17 cellular contexts compared by ENCODE assay signal in the genomic region with DNA sequence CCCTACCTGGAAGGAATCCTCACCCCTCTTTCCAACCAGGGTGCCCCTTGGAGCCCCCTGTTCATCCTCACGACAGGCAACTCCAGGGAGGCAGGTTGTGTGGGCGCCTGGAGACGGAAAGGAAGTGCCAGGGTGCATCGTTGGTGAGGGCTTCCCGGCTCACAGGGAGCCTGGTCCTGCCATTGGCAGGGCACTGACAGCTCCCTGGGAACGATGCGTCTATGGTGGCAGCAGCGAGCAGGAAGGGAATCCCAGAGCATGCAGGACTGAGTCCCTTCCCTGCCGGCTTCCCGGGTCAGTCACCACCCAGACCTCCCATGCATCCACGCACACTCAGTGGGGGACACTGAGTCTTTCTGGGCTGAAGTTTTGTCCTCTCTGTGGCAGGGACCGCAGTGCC.
"Had no signal": no experiment of that assay in that cellular context is flagged by ENCODE, and none has a peak within 500 bp of the region (broad histone marks: within the 10 kb centered on the region; RNA-seq: fewer than 3 reads in every experiment).

No MANE protein-coding gene starts in this region.

- H3K9me3 ChIP-seq: thoracic aorta had no signal

- H3K27ac ChIP-seq: ascending aorta, dorsolateral prefrontal cortex, gastroesophageal sphincter, psoas muscle, sigmoid colon, thoracic aorta had no signal

- H3K4me3 ChIP-seq: ascending aorta, dorsolateral prefrontal cortex, gastroesophageal sphincter, psoas muscle, sigmoid colon, thoracic aorta had no signal

- ATAC-seq: activated naive CD8-positive, alpha-beta T cell treated with anti-CD3 and anti-CD28 coated beads, Interleukin-2, amount 50 U/mL, for 24 hours; activated T-helper 17 cell treated with anti-CD3 and anti-CD28 coated beads, Interleukin-2, amount 50 U/mL, for 72 hours; gastroesophageal sphincter; left lobe of liver; stimulated activated effector memory CD8-positive, alpha-beta T cell treated with anti-CD3 and anti-CD28 coated beads, Interleukin-12 subunit alpha, Interleukin-12 subunit beta, amount 100 ng/mL, for 72 hours had no signal

- H3K27me3 ChIP-seq: ascending aorta had no signal

- H3K4me1 ChIP-seq: ascending aorta, sigmoid colon had no signal

- DNase-seq: activated CD4-positive, alpha-beta T cell treated with anti-CD3 and anti-CD28 coated beads for 1 hour; activated CD4-positive, alpha-beta T cell treated with anti-CD3 and anti-CD28 coated beads, Interleukin-2, amount 50 U/mL, for 48 hours; activated naive CD4-positive, alpha-beta T cell treated with anti-CD3 and anti-CD28 coated beads for 36 hours; activated naive CD8-positive, alpha-beta T cell treated with anti-CD3 and anti-CD28 coated beads, Interleukin-2, amount 50 U/mL, for 24 hours; dorsolateral prefrontal cortex; erythroblast; islet precursor cell; mesenchymal stem cell; psoas muscle; sigmoid colon; stimulated activated CD4-positive, alpha-beta T cell treated with anti-CD3 and anti-CD28 coated beads, Interleukin-12 subunit alpha, Interleukin-12 subunit beta, amount 100 ng/mL, for 4 hours had no signal

- H3K36me3 ChIP-seq: ascending aorta, gastroesophageal sphincter, sigmoid colon, thoracic aorta had no signal
